ENCODE assay signal across 9 cellular contexts in genomic region chr17:19003543-19003965, GRCh38. TPM values are rescaled to one million over a fixed set of nuclear protein-coding genes. Genes with fewer than 3 reads are reported as not detected.
DNase-seq lines count a peak whose midpoint lies in the region; TF ChIP-seq lines count a peak whose summit lies in the region.
"Had no signal": no experiment of that assay in that cellular context is flagged by ENCODE, and none has a peak within 500 bp of the region (broad histone marks: within the 10 kb centered on the region; RNA-seq: fewer than 3 reads in every experiment).

No MANE protein-coding gene starts in this region.

- H3K27ac ChIP-seq in VCaP, result peak overlapping the region; percentile 66; the same call in 1 of the 2 replicates

- H3K4me3 ChIP-seq in GM12865 (ENCODE audit: low read depth, low read length) (peak overlapping the region; percentile 72), foreskin fibroblast (ENCODE audit: low read depth in 1 of 2, low read length in 2 of 2) (peak overlapping the region; percentile 58 to 77), skeletal muscle cell (ENCODE audit: low read depth, low read length) (peak overlapping the region; percentile 60)

- no peak for DNase-seq in GM12865 (ENCODE audit: low read depth)
- DNase-seq in foreskin fibroblast, result no peak
- DNase-seq in skeletal muscle cell (ENCODE audit: low read depth), result no peak
- no peak for DNase-seq in OCI-M2 (lab: John Stamatoyannopoulos, UW; ENCODE audit: unreplicated experiment)
- no peak for DNase-seq in NCI-H146 treated with DMSO at 0.1 percent for 48 hours (lab: John Stamatoyannopoulos, UW; ENCODE audit: unreplicated experiment)
- DNase-seq in mesenteric fat pad (ENCODE audit: low spot score), result no peak
- DNase-seq in AML-193 (lab: John Stamatoyannopoulos, UW), result no peak
- DNase-seq: NCI-H187 had no signal

- no peak for TF ChIP-seq CTCF in GM12865 (IDR thresholded peaks at IDR 0.05; ENCODE audit: insufficient read depth, low read depth, low read length, missing control alignments)
- TF ChIP-seq CTCF in VCaP (conservative IDR thresholded peaks at IDR 0.05), result no peak
- no peak for TF ChIP-seq CTCF in foreskin fibroblast (IDR thresholded peaks at IDR 0.05; ENCODE audit: low read depth, low read length)

RNA-seq across cellular contexts. Expression of gene FAM83G, which starts 1.0 kb away (rescaled TPM):
- total RNA-seq in mesenteric fat pad, result 8.9 TPM

RNA-seq across cellular contexts. Expression of gene GRAP, which starts 43.2 kb away (rescaled TPM):
- 5.9 TPM for total RNA-seq in mesenteric fat pad

RNA-seq across cellular contexts. Expression of gene SLC5A10, which starts 51.6 kb away (rescaled TPM):
- not detected for total RNA-seq in mesenteric fat pad
